Comparison of ENCODE assay signal across 8 cellular contexts in the genomic region with DNA sequence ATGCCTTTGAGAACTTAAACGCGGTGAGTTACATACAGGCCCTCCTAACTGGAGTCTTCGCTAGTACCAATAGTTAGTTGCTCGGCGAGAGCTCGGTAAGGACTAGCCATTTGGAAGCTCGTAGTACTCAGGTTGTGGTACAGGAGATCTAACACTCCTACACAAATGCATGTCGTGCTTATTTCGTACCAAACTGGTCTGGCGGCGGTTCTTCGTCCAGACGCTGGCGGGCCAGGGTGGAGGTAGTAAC. TPM values are rescaled to one million over a fixed set of nuclear protein-coding genes. Genes with fewer than 3 reads are reported as not detected.
A peak's percentile ranks its signal among the peaks of the same experiment; 100 is the strongest.
DNase-seq lines count a peak whose midpoint lies in the region; ATAC-seq and TF ChIP-seq lines count a peak whose summit lies in the region.

No MANE protein-coding gene starts in this region.

- POLR2A ChIA-PET in GM10248 (lab: Yijun Ruan, JAX) = interaction anchor here (0.7 kb wide), 1 partner anchor 13 kb away, joined by 3 read pairs; no protein-coding TSS in a partner anchor

- H3K27ac ChIP-seq in DOHH2 (ENCODE audit: low read depth, low read length) = peak overlapping the region; percentile 84
- H3K27ac ChIP-seq in HL-60 (replicated peaks) = peak overlapping the region; percentile 97
- peak overlapping the region; percentile 98 for H3K27ac ChIP-seq in colonic mucosa
- peak overlapping the region; percentile 96 for H3K27ac ChIP-seq in muscle layer of duodenum (ENCODE audit: low read length)

- peaks cover 22% of the 10 kb centered on the region for H3K36me3 ChIP-seq in DOHH2 (ENCODE audit: control insufficient read depth, low read length)
- H3K36me3 ChIP-seq in colonic mucosa = no peaks in the 10 kb centered on the region
- no peaks in the 10 kb centered on the region for H3K36me3 ChIP-seq in muscle layer of duodenum (ENCODE audit: control insufficient read depth in 1 of 2, insufficient read depth in 2 of 2, low read length in 2 of 2)

- CTCF ChIA-PET in GM10248 (lab: Yijun Ruan, JAX) = interaction anchor here (1.0 to 1.6 kb wide), 6 partner anchors 9 to 29 kb away, joined by 3 to 5 read pairs (median 3); no protein-coding TSS in a partner anchor

- H3K4me3 ChIP-seq in DOHH2 (ENCODE audit: low read length) (peak overlapping the region; percentile 92), HL-60 (replicated peaks; ENCODE audit: insufficient read depth, low read length) (peak overlapping the region; percentile 59), colonic mucosa (peak overlapping the region; percentile 73), muscle layer of duodenum (ENCODE audit: low read depth in 1 of 2, low read length in 2 of 2) (peak overlapping the region; percentile 83 to 90)

- H3K9me3 ChIP-seq in DOHH2 (ENCODE audit: control insufficient read depth, insufficient read depth, low read length) (no peaks in the 10 kb centered on the region), colonic mucosa (no peaks in the 10 kb centered on the region), muscle layer of duodenum (ENCODE audit: control insufficient read depth in 1 of 2, low read length in 2 of 2) (no peaks in the 10 kb centered on the region)

- H3K9me2 ChIP-seq in DOHH2 (replicated peaks; ENCODE audit: control insufficient read depth, low read length) = no peaks in the 10 kb centered on the region

- no peak for ATAC-seq in GM18909 (IDR thresholded peaks at IDR 0.05; ENCODE audit: poor library complexity, unreplicated experiment)

- intact Hi-C loops in colonic mucosa (cut with DNase I) = loop anchor here (10.0 kb wide), 1 partner anchor 199 kb away; the partner anchor contains the start of gene FANCL

- H3K4me1 ChIP-seq in DOHH2 (ENCODE audit: control insufficient read depth, low read length) (peaks cover 28% of the 10 kb centered on the region), colonic mucosa (peaks cover 4% of the 10 kb centered on the region), muscle layer of duodenum (ENCODE audit: control insufficient read depth in 1 of 2, insufficient read depth in 2 of 2, low read length in 2 of 2) (peaks cover 0 to 12% of the 10 kb centered on the region in 2 donors)

- no peak for DNase-seq in HL-60 (ENCODE audit: low read depth in 1 of 2, low spot score in 1 of 2)
- no peak for DNase-seq in colonic mucosa
- no peak for DNase-seq in hepatic stellate cell (ENCODE audit: low spot score)
- DNase-seq in GM10248 (ENCODE audit: extremely low spot score) = no peak
- DNase-seq in stimulated activated naive CD4-positive, alpha-beta T cell (lab: John Stamatoyannopoulos, UW) = no peak

- no peaks in the 10 kb centered on the region for H4K20me1 ChIP-seq in DOHH2 (ENCODE audit: control insufficient read depth, insufficient read depth, low read depth, low read length)

- H3K9ac ChIP-seq in colonic mucosa (ENCODE audit: low read depth in 2 of 2, low read length in 2 of 2) = peak overlapping the region; percentile 67 to 80

- TF ChIP-seq CTCF in DOHH2 (IDR thresholded peaks at IDR 0.05; ENCODE audit: low read depth, low read length, poor library complexity, severe bottlenecking) (no peak), HL-60 (IDR thresholded peaks at IDR 0.05; ENCODE audit: insufficient read depth, low read length) (no peak), colonic mucosa (IDR thresholded peaks at IDR 0.05) (no peak), GM10248 (IDR thresholded peaks at IDR 0.05; ENCODE audit: control extremely low read depth, extremely low read depth, low read depth, missing control alignments) (no peak)

- H3K79me2 ChIP-seq in DOHH2 (ENCODE audit: control insufficient read depth, low read length) = peaks cover 38% of the 10 kb centered on the region

- H3K27me3 ChIP-seq in DOHH2 (ENCODE audit: control insufficient read depth, low read length) (no peaks in the 10 kb centered on the region), HL-60 (ENCODE audit: insufficient read depth, poor library complexity, severe bottlenecking) (no peaks in the 10 kb centered on the region), colonic mucosa (no peaks in the 10 kb centered on the region), muscle layer of duodenum (ENCODE audit: low read depth, low read length) (no peaks in the 10 kb centered on the region)

- H3K4me2 ChIP-seq in DOHH2 (ENCODE audit: low read length) = peak overlapping the region; percentile 84

- peaks cover 2% of the 10 kb centered on the region; the same call in 1 of the 2 replicates for H3F3A ChIP-seq in DOHH2 (ENCODE audit: control insufficient read depth, insufficient read depth)

RNA-seq across cellular contexts. Expression of gene VRK2, which starts 0.3 kb away (rescaled TPM):
- 10 to 100 TPM; 20.5 to 27.2 TPM for total RNA-seq in colonic mucosa
